17 cellular contexts compared by ENCODE assay signal in the genomic region with DNA sequence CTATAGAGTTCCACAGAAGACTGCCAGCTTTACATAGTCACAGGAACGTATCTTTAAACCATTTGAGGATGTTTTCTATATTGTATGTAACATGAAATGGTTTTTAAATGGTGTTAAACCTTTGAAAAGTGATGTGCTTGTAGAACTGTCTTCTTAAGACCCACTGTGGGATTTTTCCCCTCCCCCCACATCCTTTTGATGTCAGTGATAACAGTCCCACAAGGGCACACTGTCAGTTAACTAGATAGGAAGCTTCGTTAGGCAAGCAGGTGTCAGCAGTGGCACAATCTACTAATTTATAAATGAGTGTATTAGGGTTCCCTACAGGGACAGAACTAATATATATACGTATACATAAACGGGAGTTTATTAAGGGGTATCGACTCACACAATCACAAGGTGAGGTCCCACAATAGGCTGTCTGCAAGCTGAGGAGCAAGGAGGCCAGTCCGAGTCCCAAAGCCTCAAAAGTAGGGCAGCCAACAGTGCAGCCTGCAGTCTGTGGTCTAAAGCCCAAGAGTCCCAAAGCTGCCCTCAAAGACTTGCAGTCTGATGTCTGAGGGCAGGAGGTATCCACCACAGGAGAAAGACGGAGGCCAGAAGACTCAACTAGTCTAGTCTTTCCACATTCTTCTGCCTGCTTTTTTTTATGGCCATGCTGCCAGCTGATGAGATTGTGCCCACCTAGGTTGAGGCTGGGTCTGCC.
DNase-seq lines count a peak whose midpoint lies in the region; ATAC-seq and TF ChIP-seq lines count a peak whose summit lies in the region.
"Had no signal": no experiment of that assay in that cellular context is flagged by ENCODE, and none has a peak within 500 bp of the region (broad histone marks: within the 10 kb centered on the region; RNA-seq: fewer than 3 reads in every experiment).

No MANE protein-coding gene starts in this region.

- peaks cover 12% of the 10 kb centered on the region for H3K4me1 ChIP-seq in effector memory CD4-positive, alpha-beta T cell (ENCODE audit: control insufficient read depth, insufficient read depth, low read length, poor library complexity, severe bottlenecking)

- no peak overlapping the region for H3K27ac ChIP-seq in effector memory CD4-positive, alpha-beta T cell (ENCODE audit: insufficient read depth, low read length, poor library complexity, severe bottlenecking)
- H3K27ac ChIP-seq: C4-2B, epithelial cell of prostate had no signal

- H3K9me3 ChIP-seq in effector memory CD4-positive, alpha-beta T cell (ENCODE audit: control insufficient read depth, low read length), result no peaks in the 10 kb centered on the region

- no peak for ATAC-seq in GM19023 (IDR thresholded peaks at IDR 0.05; ENCODE audit: unreplicated experiment)
- ATAC-seq in GM21737 (IDR thresholded peaks at IDR 0.05; ENCODE audit: unreplicated experiment), result no peak
- ATAC-seq: left cardiac atrium, Right ventricle myocardium inferior had no signal

- no peaks in the 10 kb centered on the region for H3K36me3 ChIP-seq in effector memory CD4-positive, alpha-beta T cell (ENCODE audit: control insufficient read depth, insufficient read depth, low read length)

- no peak for TF ChIP-seq CTCF in GM10266 (IDR thresholded peaks at IDR 0.05; ENCODE audit: control insufficient read depth, insufficient read depth, low read depth, missing control alignments)

- no peaks in the 10 kb centered on the region for H3K27me3 ChIP-seq in effector memory CD4-positive, alpha-beta T cell (replicated peaks; ENCODE audit: control insufficient read depth, insufficient read depth, low read length, poor library complexity, severe bottlenecking)

- DNase-seq in activated CD4-positive, alpha-beta T cell treated with anti-CD3 and anti-CD28 coated beads for 4 hours, result peak; percentile 38 to 48
- no peak for DNase-seq in activated CD4-positive, alpha-beta T cell treated with anti-CD3 and anti-CD28 coated beads, Interleukin-2, amount 50 U/mL, for 48 hours
- DNase-seq in GF-D8 (lab: John Stamatoyannopoulos, UW) (peak; percentile 72), T-helper 22 cell (ENCODE audit: low read depth) (peak; percentile 29), GM10266 (ENCODE audit: extremely low spot score) (no peak)
- peak in 2 of 3 donors; percentile 19 to 41 for DNase-seq in effector memory CD4-positive, alpha-beta T cell
- DNase-seq: activated CD4-positive, CD25-positive, alpha-beta regulatory T cell treated with anti-CD3 and anti-CD28 coated beads, Interleukin-2, amount 50 U/mL, for 72 hours; cortex of kidney; HCEC 1CT; left cardiac atrium; midbrain; NCI-H1694 had no signal

- H3K4me3 ChIP-seq in effector memory CD4-positive, alpha-beta T cell (ENCODE audit: insufficient read depth, low read depth, low read length, poor library complexity, severe bottlenecking), result no peak overlapping the region

Comparison
In these comparisons a context has a peak if more than half of its experiments do, and no peak if none do; other contexts are left out.
1. DNase-seq: peak in activated CD4-positive, alpha-beta T cell treated with anti-CD3 and anti-CD28 coated beads for 4 hours (2 of 2), GF-D8 (single experiment), T-helper 22 cell (single experiment) and effector memory CD4-positive, alpha-beta T cell (2 of 3); none in activated CD4-positive, alpha-beta T cell treated with anti-CD3 and anti-CD28 coated beads, Interleukin-2, amount 50 U/mL, for 48 hours (0 of 2) and GM10266 (single experiment).